In genomic region chr10:71216751-71217265, GRCh38 we compare ENCODE assay signal across 9 cellular contexts. TPM values are rescaled to one million over a fixed set of nuclear protein-coding genes. Genes with fewer than 3 reads are reported as not detected.
A peak's percentile ranks its signal among the peaks of the same experiment; 100 is the strongest.
DNase-seq lines count a peak whose midpoint lies in the region; ATAC-seq and TF ChIP-seq lines count a peak whose summit lies in the region.
"Had no signal": no experiment of that assay in that cellular context is flagged by ENCODE, and none has a peak within 500 bp of the region (broad histone marks: within the 10 kb centered on the region; RNA-seq: fewer than 3 reads in every experiment).

No MANE protein-coding gene starts in this region.

- TF ChIP-seq CTCF in epithelial cell of proximal tubule (conservative IDR thresholded peaks at IDR 0.05; ENCODE audit: low read depth, low read length) (no peak), osteocyte (IDR thresholded peaks at IDR 0.05) (no peak)

- DNase-seq in CD8-positive, alpha-beta memory T cell, result no peak
- peak; percentile 51 for DNase-seq in OCI-M1 (lab: John Stamatoyannopoulos, UW)
- no peak for DNase-seq in epithelial cell of proximal tubule (ENCODE audit: low read depth)
- no peak for DNase-seq in osteocyte (ENCODE audit: extremely low spot score, unreplicated experiment)
- no peak for DNase-seq in dedifferentiated amniotic fluid mesenchymal stem cell (ENCODE audit: extremely low spot score)
- DNase-seq in NCI-H510A (lab: John Stamatoyannopoulos, UW), result no peak

- H3K27ac ChIP-seq in CD8-positive, alpha-beta memory T cell (ENCODE audit: low read depth, low read length), result no peak overlapping the region

- POLR2A ChIA-PET in CD8-positive, alpha-beta memory T cell (lab: Charles Lee), result no interaction called here

- H3K27ac Mint-ChIP-seq in CD8-positive, alpha-beta memory T cell, result no peak overlapping the region
- H3K27ac Mint-ChIP-seq in osteocyte (ENCODE audit: unreplicated experiment), result peak overlapping the region; percentile 64

- H3K9me3 Mint-ChIP-seq in CD8-positive, alpha-beta memory T cell, result no peaks in the 10 kb centered on the region
- H3K9me3 Mint-ChIP-seq in osteocyte (ENCODE audit: unreplicated experiment), result no peaks in the 10 kb centered on the region

- peaks cover 6% of the 10 kb centered on the region for H3K4me1 ChIP-seq in CD8-positive, alpha-beta memory T cell (ENCODE audit: insufficient read depth, low read length)

- H3K9me3 ChIP-seq in CD8-positive, alpha-beta memory T cell (ENCODE audit: low read length), result no peaks in the 10 kb centered on the region

- H3K36me3 ChIP-seq in CD8-positive, alpha-beta memory T cell (ENCODE audit: insufficient read depth, low read length), result no peaks in the 10 kb centered on the region

- no peak overlapping the region for H3K4me3 ChIP-seq in CD8-positive, alpha-beta memory T cell (ENCODE audit: low read length)
- H3K4me3 ChIP-seq in epithelial cell of proximal tubule (ENCODE audit: low read depth, low read length), result peak overlapping the region; percentile 53

- H3K4me1 Mint-ChIP-seq in CD8-positive, alpha-beta memory T cell, result peaks cover 10 to 27% (median 21%) of the 10 kb centered on the region in 3 donors
- H3K4me1 Mint-ChIP-seq in osteocyte (ENCODE audit: unreplicated experiment), result peaks cover 24% of the 10 kb centered on the region

- H3K27me3 ChIP-seq in CD8-positive, alpha-beta memory T cell (ENCODE audit: insufficient read depth, low read length, poor library complexity, severe bottlenecking), result peaks cover 23% of the 10 kb centered on the region

- no peak for ATAC-seq in GM21717 (IDR thresholded peaks at IDR 0.05; ENCODE audit: unreplicated experiment)
- ATAC-seq in GM18909 (IDR thresholded peaks at IDR 0.05; ENCODE audit: poor library complexity, unreplicated experiment), result no peak

- CTCF ChIA-PET in CD8-positive, alpha-beta memory T cell (lab: Charles Lee), result no interaction called here

- H3K36me3 Mint-ChIP-seq in CD8-positive, alpha-beta memory T cell, result no peaks in the 10 kb centered on the region
- H3K36me3 Mint-ChIP-seq in osteocyte (ENCODE audit: unreplicated experiment), result no peaks in the 10 kb centered on the region

- peak overlapping the region in 6 of 7 donors; percentile 43 to 88 (median 56) for H3K4me3 Mint-ChIP-seq in CD8-positive, alpha-beta memory T cell
- H3K4me3 Mint-ChIP-seq in osteocyte (ENCODE audit: unreplicated experiment), result peak overlapping the region; percentile 71

- peaks cover 23 to 54% of the 10 kb centered on the region in 2 donors for H3K27me3 Mint-ChIP-seq in CD8-positive, alpha-beta memory T cell
- peaks cover 4% of the 10 kb centered on the region for H3K27me3 Mint-ChIP-seq in osteocyte (ENCODE audit: unreplicated experiment)

RNA-seq across cellular contexts. Expression of gene UNC5B, which starts 4.4 kb away (rescaled TPM):
- total RNA-seq in CD8-positive, alpha-beta memory T cell, result under 1 TPM; 0.11 to 0.13 TPM
- polyA plus RNA-seq in CD8-positive, alpha-beta memory T cell, result 0.06 TPM
- total RNA-seq in epithelial cell of proximal tubule, result 0.63 and 0.65 TPM in 2 replicates
- 13.0 and 13.1 TPM in 2 replicates for total RNA-seq in osteocyte
- total RNA-seq: T-helper 1 cell treated with Interleukin-12 subunit alpha and Interleukin-12 subunit beta and Interleukin-4 antibody, amounts not matched to agents 30 ng/mL and 1 ng/mL, for 36 hours had no signal
